ENCODE assay signal across 1 cellular context in genomic region chr14:104378636-104379225, GRCh38.
TF ChIP-seq lines count a peak whose summit lies in the region.

No MANE protein-coding gene starts in this region.

TF ChIP-seq in HepG2, 621 proteins besides CTCF, POLR2A, EP300 and RAD21:
- TF ChIP-seq ATF7 (IDR thresholded peaks at IDR 0.05) = peak; percentile 41; the same call in 1 of the 2 replicates
- TF ChIP-seq ATF7 (CRISPR knock-in tag; IDR thresholded peaks at IDR 0.05) = no peak
- peak; percentile 74 for TF ChIP-seq MNT (IDR thresholded peaks at IDR 0.05)
- no peak for TF ChIP-seq ZMYM3 (CRISPR knock-in tag; IDR thresholded peaks at IDR 0.05)
